11 cellular contexts compared by ENCODE assay signal in genomic region chr16:82788225-82788624, GRCh38.
"Had no signal": no experiment of that assay in that cellular context is flagged by ENCODE, and none has a peak within 500 bp of the region (broad histone marks: within the 10 kb centered on the region; RNA-seq: fewer than 3 reads in every experiment).

No MANE protein-coding gene starts in this region.

- H3K9me3 Mint-ChIP-seq: GM23338 had no signal

- ATAC-seq: GM23338, HCT116 had no signal

- H2AFZ ChIP-seq: GM23248, GM23338 had no signal

- H3K4me3 ChIP-seq: GM23248, GM23338, HAP-1 had no signal

- H3K4me2 ChIP-seq: GM23338 had no signal

- DNase-seq: GM23248, GOT3, H7, H9, HCEC 1CT, HFFc6 had no signal

- H3K9ac ChIP-seq: GM23248 had no signal

- H3K9me3 ChIP-seq: HAP-1 had no signal

- H3K36me3 ChIP-seq: HAP-1 had no signal

- H3K4me3 Mint-ChIP-seq: GM23338, H9, HFFc6 had no signal

- H3K4me1 ChIP-seq: HAP-1 had no signal

- FAIRE-seq: H1, H54 had no signal

- H3K27ac ChIP-seq: GM23248 had no signal
